12 cellular contexts compared by ENCODE assay signal in the genomic region with DNA sequence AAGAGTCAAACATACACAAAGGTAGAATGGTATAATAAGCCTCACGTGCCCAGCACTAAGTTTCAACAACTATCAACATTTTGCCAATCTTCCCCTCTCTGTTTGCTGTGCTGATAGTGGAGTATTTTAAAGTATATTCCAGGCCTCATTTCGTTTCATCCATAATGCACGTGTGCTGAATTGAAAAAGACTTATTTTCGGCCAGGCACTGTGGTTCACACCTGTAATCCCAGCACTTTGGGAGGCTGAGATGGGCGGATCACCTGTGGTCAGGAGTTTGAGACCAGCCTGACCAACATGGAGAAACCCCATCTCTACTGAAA. TPM values are rescaled to one million over a fixed set of nuclear protein-coding genes. Genes with fewer than 3 reads are reported as not detected.
DNase-seq lines count a peak whose midpoint lies in the region; ATAC-seq and TF ChIP-seq lines count a peak whose summit lies in the region.
"Not testable (repeated sequence)": the region's sequence is repeated elsewhere in the genome, so short reads cannot be mapped to it uniquely, and the experiment has no call there.
"Had no signal": no experiment of that assay in that cellular context is flagged by ENCODE, and none has a peak within 500 bp of the region (broad histone marks: within the 10 kb centered on the region; RNA-seq: fewer than 3 reads in every experiment).

No MANE protein-coding gene starts in this region.

- POLR2A ChIA-PET in HEK293 (lab: Yijun Ruan, JAX); Panc1 (lab: Charles Lee): not testable (repeated sequence)

- peak; percentile 54 for TF ChIP-seq CTCF in C4-2B (conservative IDR thresholded peaks at IDR 0.05)
- not testable (repeated sequence) for TF ChIP-seq CTCF in HEK293 (tag by site-specific recombination; IDR thresholded peaks at IDR 0.05)
- peak; percentile 64 for TF ChIP-seq CTCF in Panc1 (IDR thresholded peaks at IDR 0.05)
- peak; percentile 0 for TF ChIP-seq CTCF in chondrocyte (IDR thresholded peaks at IDR 0.05)
- peak; percentile 17 for TF ChIP-seq CTCF in lower lobe of right lung (IDR thresholded peaks at IDR 0.05)

- intact Hi-C loops in Panc1 (cut with micrococcal nuclease; ENCODE audit: unreplicated experiment) (loop anchor here (1.0 kb wide), 1 partner anchor 40 kb away; no protein-coding TSS in a partner anchor), lower lobe of right lung (cut with DNase I) (loop anchor here (5.0 kb wide), 1 partner anchor 42 kb away; no protein-coding TSS in a partner anchor)

- peak overlapping the region; percentile 4 for H3K27ac Mint-ChIP-seq in activated CD8-positive, alpha-beta memory T cell treated with anti-CD3 and anti-CD28 coated beads, Interleukin-2, amount 10 ng/mL, durations not matched to agents 7 days and 5 days
- H3K27ac Mint-ChIP-seq in chondrocyte (ENCODE audit: unreplicated experiment) = not testable (repeated sequence)

- H3K4me1 ChIP-seq in HEK293 (ENCODE audit: control insufficient read depth, insufficient read depth, low read length); Panc1 (ENCODE audit: control insufficient read depth, insufficient read depth, low read length); lower lobe of right lung; neuronal stem cell (ENCODE audit: control insufficient read depth in 2 of 2, insufficient read depth in 1 of 2, low read depth in 1 of 2, low read length in 2 of 2): not testable (repeated sequence)

- H3K14ac ChIP-seq in neuronal stem cell (ENCODE audit: low read length) = not testable (repeated sequence)

- not testable (repeated sequence) for BruUV-seq in Panc1 (replicated peaks; lab: Mats Ljungman, UMichigan)

- not testable (repeated sequence) for H3K9ac ChIP-seq in neuronal stem cell (ENCODE audit: low read depth, low read length, poor library complexity)

- not testable (repeated sequence) for H3K36me3 ChIP-seq in HEK293 (ENCODE audit: control insufficient read depth in 2 of 2, insufficient read depth in 1 of 2, low read length in 2 of 2); Panc1 (ENCODE audit: control insufficient read depth, insufficient read depth, low read length); lower lobe of right lung; neuronal stem cell (replicated peaks in 1 of 2; ENCODE audit: control insufficient read depth in 2 of 2, insufficient read depth in 2 of 2, low read length in 2 of 2)

- H3K9me3 ChIP-seq in HEK293 (ENCODE audit: control insufficient read depth, insufficient read depth, low read depth, low read length); Panc1 (ENCODE audit: control insufficient read depth, insufficient read depth, low read depth, low read length); lower lobe of right lung; neuronal stem cell (replicated peaks in 1 of 2; ENCODE audit: control insufficient read depth in 2 of 2, insufficient read depth in 1 of 2, low read depth in 1 of 2, low read length in 2 of 2): not testable (repeated sequence)

- H2AK5ac ChIP-seq in neuronal stem cell (ENCODE audit: low read depth, low read length) = not testable (repeated sequence)

- CTCF ChIA-PET in HEK293 (lab: Yijun Ruan, JAX) (interaction anchor here (0.6 to 9.9 kb wide), 11 partner anchors 10 to 313 kb away, joined by 3 to 129 read pairs (median 4); partner anchors contain the start of genes CEP85 and SH3BGRL3), Panc1 (lab: Charles Lee) (interaction anchor here (0.7 to 1.0 kb wide), 3 partner anchors 39 to 214 kb away, joined by 4 read pairs; no protein-coding TSS in a partner anchor)
- CTCF ChIA-PET in activated CD8-positive, alpha-beta memory T cell treated with anti-CD3 and anti-CD28 coated beads, Interleukin-2, amount 10 ng/mL, durations not matched to agents 7 days and 5 days (lab: Charles Lee) = interaction anchor here (0.6 to 8.5 kb wide), 19 partner anchors 10 to 286 kb away, joined by 3 to 181 read pairs (median 3); partner anchors contain the start of genes CEP85, ZNF593 and ZNF593OS

- not testable (repeated sequence) for H3K4ac ChIP-seq in neuronal stem cell (ENCODE audit: low read length)

- H3K79me1 ChIP-seq in neuronal stem cell (ENCODE audit: low read depth, low read length) = not testable (repeated sequence)

- not testable (repeated sequence) for H3K23ac ChIP-seq in neuronal stem cell (ENCODE audit: low read depth, low read length, poor library complexity)

- H3K4me3 Mint-ChIP-seq in activated CD8-positive, alpha-beta memory T cell treated with anti-CD3 and anti-CD28 coated beads, Interleukin-2, amount 10 ng/mL, durations not matched to agents 7 days and 5 days; chondrocyte (ENCODE audit: unreplicated experiment): not testable (repeated sequence)

- not testable (repeated sequence) for H3K4me3 ChIP-seq in HEK293 (ENCODE audit: low read depth, low read length); Panc1 (ENCODE audit: low read depth in 2 of 2, low read length in 2 of 2); lower lobe of right lung; neuronal stem cell (ENCODE audit: low read length in 2 of 2)

- not testable (repeated sequence) for H3K27ac ChIP-seq in C4-2B; HEK293 (ENCODE audit: extremely low read depth, low read depth, low read length); Panc1 (ENCODE audit: low read length); lower lobe of right lung; neuronal stem cell (replicated peaks; ENCODE audit: low read length)

- not testable (repeated sequence) for H3K9me3 Mint-ChIP-seq in activated CD8-positive, alpha-beta memory T cell treated with anti-CD3 and anti-CD28 coated beads, Interleukin-2, amount 10 ng/mL, durations not matched to agents 7 days and 5 days (ENCODE audit: low read depth); chondrocyte (ENCODE audit: low read depth)

- not testable (repeated sequence) for H3K18ac ChIP-seq in neuronal stem cell (ENCODE audit: low read length)

- not testable (repeated sequence) for H4K91ac ChIP-seq in neuronal stem cell (ENCODE audit: low read depth, low read length, poor library complexity)

- in situ Hi-C loops in Panc1 (cut with HindIII; ENCODE audit: low pct_unique_long_range_greater_than_20kb, low sequenced_read_pairs) = not testable (repeated sequence)

- H4K8ac ChIP-seq in neuronal stem cell (ENCODE audit: low read depth, low read length) = not testable (repeated sequence)

- peaks cover 23% of the 10 kb centered on the region for H3K27me3 Mint-ChIP-seq in activated CD8-positive, alpha-beta memory T cell treated with anti-CD3 and anti-CD28 coated beads, Interleukin-2, amount 10 ng/mL, durations not matched to agents 7 days and 5 days
- not testable (repeated sequence) for H3K27me3 Mint-ChIP-seq in chondrocyte (ENCODE audit: low read depth)

- peak overlapping the region; percentile 73 for H2AFZ ChIP-seq in neuronal stem cell (ENCODE audit: low read length)

- ATAC-seq in Panc1 = peak; percentile 26; the same call in 1 of the 2 replicates
- not testable (repeated sequence) for ATAC-seq in activated CD8-positive, alpha-beta memory T cell treated with anti-CD3 and anti-CD28 coated beads, Interleukin-2, amount 10 ng/mL, durations not matched to agents 7 days and 5 days; lower lobe of right lung

- not testable (repeated sequence) for H2BK15ac ChIP-seq in neuronal stem cell (ENCODE audit: low read length)

- not testable (repeated sequence) for H3K27me3 ChIP-seq in Panc1 (ENCODE audit: control insufficient read depth, insufficient read depth, low read length); lower lobe of right lung (ENCODE audit: low read depth)
- H3K27me3 ChIP-seq in neuronal stem cell (ENCODE audit: control insufficient read depth in 3 of 3, insufficient read depth in 3 of 3, low read depth in 1 of 3, low read length in 3 of 3) = peaks cover 0 to 16% (median 0%) of the 10 kb centered on the region in 3 experiments

- not testable (repeated sequence) for H2BK120ac ChIP-seq in neuronal stem cell (ENCODE audit: low read depth, low read length)

- not testable (repeated sequence) for H2BK12ac ChIP-seq in neuronal stem cell (ENCODE audit: low read length)

- peaks cover 16% of the 10 kb centered on the region for H3K4me1 Mint-ChIP-seq in activated CD8-positive, alpha-beta memory T cell treated with anti-CD3 and anti-CD28 coated beads, Interleukin-2, amount 10 ng/mL, durations not matched to agents 7 days and 5 days
- H3K4me1 Mint-ChIP-seq in chondrocyte (ENCODE audit: low read depth) = peaks cover 22% of the 10 kb centered on the region

- not testable (repeated sequence) for DNase-seq in Panc1 (ENCODE audit: low read depth, low spot score); activated CD8-positive, alpha-beta memory T cell treated with anti-CD3 and anti-CD28 coated beads, Interleukin-2, amount 10 ng/mL, durations not matched to agents 7 days and 5 days; chondrocyte (ENCODE audit: low spot score); lower lobe of right lung; neuronal stem cell (ENCODE audit: low spot score)

- not testable (repeated sequence) for H2BK5ac ChIP-seq in neuronal stem cell (ENCODE audit: low read length)

- not testable (repeated sequence) for H3K4me2 ChIP-seq in neuronal stem cell (ENCODE audit: insufficient read depth, low read length, poor library complexity, severe bottlenecking)

- no CpG with 5 or more reads among the region's 5 CpGs for WGBS in neuronal stem cell (ENCODE audit: extremely low coverage in 2 of 2, insufficient read length in 2 of 2, insufficient replicate concordance in 1 of 2), 2 donors

- not testable (repeated sequence) for H3K36me3 Mint-ChIP-seq in activated CD8-positive, alpha-beta memory T cell treated with anti-CD3 and anti-CD28 coated beads, Interleukin-2, amount 10 ng/mL, durations not matched to agents 7 days and 5 days; chondrocyte (ENCODE audit: low read depth)

RNA-seq across cellular contexts. Expression of gene PDIK1L, which starts 6.4 kb away (rescaled TPM):
- 8.0 TPM for total RNA-seq in Panc1 (2021; ENCODE audit: unreplicated experiment)
- 1.7 TPM for polyA plus RNA-seq in Panc1 (2012; ENCODE audit: insufficient read length)
- 10 to 100 TPM; 18.3 to 20.2 TPM for total RNA-seq in activated CD8-positive, alpha-beta memory T cell treated with anti-CD3 and anti-CD28 coated beads, Interleukin-2, amount 10 ng/mL, durations not matched to agents 7 days and 5 days
- total RNA-seq in chondrocyte = 6.2 to 6.8 TPM (median 6.7 TPM) in 3 replicates
- 11.8 TPM for total RNA-seq in lower lobe of right lung
- 4.3 TPM for polyA plus RNA-seq in neuronal stem cell (2013, experiment 1 of 2)
- 4.8 TPM for polyA plus RNA-seq in neuronal stem cell (2013, experiment 2 of 2)

RNA-seq across cellular contexts. Expression of gene TRIM63, which starts 37.8 kb away (rescaled TPM):
- not detected for total RNA-seq in Panc1 (2021; ENCODE audit: unreplicated experiment)
- not detected for polyA plus RNA-seq in Panc1 (2012; ENCODE audit: insufficient read length)
- not detected for total RNA-seq in activated CD8-positive, alpha-beta memory T cell treated with anti-CD3 and anti-CD28 coated beads, Interleukin-2, amount 10 ng/mL, durations not matched to agents 7 days and 5 days
- total RNA-seq in chondrocyte = 0.26 to 0.70 TPM in 2 of 3 replicates, not detected in the other
- 0.53 TPM for total RNA-seq in lower lobe of right lung
- polyA plus RNA-seq in neuronal stem cell (2013, experiment 1 of 2) = not detected
- polyA plus RNA-seq in neuronal stem cell (2013, experiment 2 of 2) = not detected
- total RNA-seq: CD8-positive, alpha-beta memory T cell; IMR-90; NCI-H460; SJCRH30 had no signal
- polyA plus RNA-seq: AG04450; CD8-positive, alpha-beta memory T cell; IMR-90 had no signal

RNA-seq across cellular contexts. Expression of gene FAM110D, which starts 53.7 kb away (rescaled TPM):
- 0.05 TPM for total RNA-seq in Panc1 (2021; ENCODE audit: unreplicated experiment)
- polyA plus RNA-seq in Panc1 (2012; ENCODE audit: insufficient read length) = 0.10 TPM
- not detected for total RNA-seq in activated CD8-positive, alpha-beta memory T cell treated with anti-CD3 and anti-CD28 coated beads, Interleukin-2, amount 10 ng/mL, durations not matched to agents 7 days and 5 days
- total RNA-seq in chondrocyte = 0.22 to 0.27 TPM (median 0.23 TPM) in 3 replicates
- 3.8 TPM for total RNA-seq in lower lobe of right lung
- 0.61 TPM for polyA plus RNA-seq in neuronal stem cell (2013, experiment 1 of 2)
- 0.54 TPM for polyA plus RNA-seq in neuronal stem cell (2013, experiment 2 of 2)
- total RNA-seq: CD8-positive, alpha-beta memory T cell; IMR-90; NCI-H460 had no signal
- polyA plus RNA-seq: AG04450; CD8-positive, alpha-beta memory T cell; IMR-90 had no signal

RNA-seq across cellular contexts. Expression of gene SLC30A2, which starts 59.3 kb away (rescaled TPM):
- 0.23 TPM for total RNA-seq in Panc1 (2021; ENCODE audit: unreplicated experiment)
- not detected for polyA plus RNA-seq in Panc1 (2012; ENCODE audit: insufficient read length)
- not detected for total RNA-seq in activated CD8-positive, alpha-beta memory T cell treated with anti-CD3 and anti-CD28 coated beads, Interleukin-2, amount 10 ng/mL, durations not matched to agents 7 days and 5 days
- total RNA-seq in chondrocyte = 0.12 TPM in 1 of 3 replicates, not detected in the others
- total RNA-seq in lower lobe of right lung = not detected
- polyA plus RNA-seq in neuronal stem cell (2013, experiment 1 of 2) = 0.07 TPM
- 0.03 TPM for polyA plus RNA-seq in neuronal stem cell (2013, experiment 2 of 2)
- total RNA-seq: CD8-positive, alpha-beta memory T cell; IMR-90; NCI-H460 had no signal
- polyA plus RNA-seq: AG04450; CD8-positive, alpha-beta memory T cell; IMR-90 had no signal
